Comparison of ENCODE assay signal across 11 cellular contexts in genomic region chr3:186307594-186307993, GRCh38. TPM values are rescaled to one million over a fixed set of nuclear protein-coding genes. Genes with fewer than 3 reads are reported as not detected.
DNase-seq lines count a peak whose midpoint lies in the region; ATAC-seq, FAIRE-seq and TF ChIP-seq lines count a peak whose summit lies in the region.
"Had no signal": no experiment of that assay in that cellular context is flagged by ENCODE, and none has a peak within 500 bp of the region (broad histone marks: within the 10 kb centered on the region; RNA-seq: fewer than 3 reads in every experiment).

No MANE protein-coding gene starts in this region.

- H3K36me3 ChIP-seq in Karpas-422 (ENCODE audit: insufficient read depth, low read length) = no peaks in the 10 kb centered on the region
- H3K36me3 ChIP-seq in left lung = no peaks in the 10 kb centered on the region

- no peak for TF ChIP-seq POLR2A in GM12892 (IDR thresholded peaks at IDR 0.05; ENCODE audit: low read depth, low read length)

- no peaks in the 10 kb centered on the region for H3K4me1 ChIP-seq in Karpas-422 (ENCODE audit: low read length)
- no peaks in the 10 kb centered on the region for H3K4me1 ChIP-seq in left lung

- intact Hi-C loops in left lung (cut with DNase I) = no loop called here

- H3K79me2 ChIP-seq in Karpas-422 (ENCODE audit: low read length) = no peaks in the 10 kb centered on the region

- H3K4me3 ChIP-seq in Karpas-422 (ENCODE audit: low read length) (no peak overlapping the region), left lung (no peak overlapping the region)

- TF ChIP-seq CTCF in left lung (IDR thresholded peaks at IDR 0.05) = no peak

- H3K4me2 ChIP-seq in Karpas-422 (ENCODE audit: low read depth, low read length, poor library complexity, severe bottlenecking) = no peak overlapping the region

- no peak overlapping the region for H2AFZ ChIP-seq in Karpas-422 (ENCODE audit: low read length)

- H3K9me3 ChIP-seq in Karpas-422 (ENCODE audit: low read length) (no peaks in the 10 kb centered on the region), left lung (no peaks in the 10 kb centered on the region)

- peak; percentile 45 for DNase-seq in GM03348 (ENCODE audit: low spot score)
- DNase-seq in Karpas-422 = peak; percentile 79
- peak; percentile 64 for DNase-seq in amniotic epithelial cell (ENCODE audit: low read depth)
- DNase-seq in left lung = no peak
- DNase-seq in GM12892 (ENCODE audit: insufficient read length) = no peak
- DNase-seq: activated CD4-positive, alpha-beta T cell treated with anti-CD3 and anti-CD28 coated beads for 48 hours; central memory CD4-positive, alpha-beta T cell; retina had no signal

- FAIRE-seq in GM12892 (lab: Jason Lieb, UNC) = no peak

- H3K9me2 ChIP-seq in Karpas-422 (replicated peaks; ENCODE audit: insufficient read depth, low read length) = no peaks in the 10 kb centered on the region

- H3K27ac ChIP-seq in Karpas-422 (ENCODE audit: low read length) (no peak overlapping the region), left lung (no peak overlapping the region)

- no peak overlapping the region for H3K9ac ChIP-seq in Karpas-422 (ENCODE audit: low read length)

- H4K20me1 ChIP-seq in Karpas-422 (ENCODE audit: insufficient read depth, low read depth, low read length) = no peaks in the 10 kb centered on the region

- H3K27me3 ChIP-seq in Karpas-422 (ENCODE audit: low read length) = no peaks in the 10 kb centered on the region
- H3K27me3 ChIP-seq in left lung = peaks cover 0 to 12% of the 10 kb centered on the region in 2 donors

- ATAC-seq in left lung = peak; percentile 52
- no peak for ATAC-seq in GM19395 (IDR thresholded peaks at IDR 0.05; ENCODE audit: unreplicated experiment)
- no peak for ATAC-seq in HG03469 (IDR thresholded peaks at IDR 0.05; ENCODE audit: unreplicated experiment)
- ATAC-seq: stimulated activated effector memory CD8-positive, alpha-beta T cell treated with anti-CD3 and anti-CD28 coated beads, Interleukin-12 subunit alpha, Interleukin-12 subunit beta, amount 100 ng/mL, for 72 hours had no signal

RNA-seq across cellular contexts. Expression of gene DGKG, which starts 54.4 kb away (rescaled TPM):
- 0.04 and 0.14 TPM in 2 replicates for total RNA-seq in Karpas-422 (2014; rRNA removed; shearing (Covaris generic); ENCODE audit: low replicate concordance)
- 1 to 10 TPM; 6.2 to 7.6 TPM for total RNA-seq in left lung
- polyA plus RNA-seq in GM12892 (2012; ENCODE audit: missing spikeins) = 0.91 TPM

Comparison
In these comparisons a context has a peak if more than half of its experiments do, and no peak if none do; other contexts are left out.
1. DNase-seq: peak in GM03348 (single experiment), Karpas-422 (single experiment) and amniotic epithelial cell (single experiment); none in left lung (0 of 2) and GM12892 (single experiment).